Comparison of ENCODE assay signal across 14 cellular contexts in genomic region chr5:10401499-10401898, GRCh38. TPM values are rescaled to one million over a fixed set of nuclear protein-coding genes. Genes with fewer than 3 reads are reported as not detected.
DNase-seq lines count a peak whose midpoint lies in the region; ATAC-seq and TF ChIP-seq lines count a peak whose summit lies in the region.
"Had no signal": no experiment of that assay in that cellular context is flagged by ENCODE, and none has a peak within 500 bp of the region (broad histone marks: within the 10 kb centered on the region; RNA-seq: fewer than 3 reads in every experiment).

No MANE protein-coding gene starts in this region.

- H4K5ac ChIP-seq in mesendoderm (ENCODE audit: low read length): no peak overlapping the region

- H3K56ac ChIP-seq in mesendoderm (ENCODE audit: low read length): no peak overlapping the region

- H3K9ac ChIP-seq in KMS-11 (no peak overlapping the region), mesendoderm (ENCODE audit: low read length) (no peak overlapping the region)

- no peak overlapping the region for H4K8ac ChIP-seq in mesendoderm (ENCODE audit: low read depth, low read length)

- H3K27me3 Mint-ChIP-seq in activated CD4-positive, alpha-beta T cell treated with anti-CD3 and anti-CD28 coated beads for 36 hours: no peaks in the 10 kb centered on the region

- H3K27ac ChIP-seq in KMS-11 (peak overlapping the region; percentile 7; the same call in 1 of the 2 replicates), temporal lobe (ENCODE audit: low read depth, low read length) (peak overlapping the region; percentile 86), mesendoderm (ENCODE audit: low read depth, low read length) (no peak overlapping the region)
- H3K27ac ChIP-seq: skin epidermis had no signal

- H3K4me1 ChIP-seq in KMS-11 (ENCODE audit: low read depth, poor library complexity, severe bottlenecking) (peaks cover 43% of the 10 kb centered on the region), mesendoderm (ENCODE audit: control insufficient read depth, low read depth, low read length) (no peaks in the 10 kb centered on the region)
- H3K4me1 ChIP-seq: esophagus squamous epithelium had no signal

- no peak overlapping the region for H2BK15ac ChIP-seq in mesendoderm (replicated peaks; ENCODE audit: low read depth)

- H3K18ac ChIP-seq in mesendoderm (ENCODE audit: low read length): no peak overlapping the region

- no peaks in the 10 kb centered on the region for H3K79me2 ChIP-seq in KMS-11 (ENCODE audit: insufficient read depth, low read depth)
- H3K79me2 ChIP-seq in mesendoderm (ENCODE audit: control insufficient read depth, insufficient read depth, low read length): no peaks in the 10 kb centered on the region

- no peak overlapping the region for H3K4me3 ChIP-seq in KMS-11 (IDR thresholded peaks at IDR 0.05; ENCODE audit: insufficient read depth, low read depth, low read length)
- H3K4me3 ChIP-seq in mesendoderm (ENCODE audit: low read length): no peak overlapping the region
- H3K4me3 ChIP-seq: esophagus squamous epithelium, skin epidermis had no signal

- H3K79me1 ChIP-seq in mesendoderm (ENCODE audit: low read length): peaks cover 2% of the 10 kb centered on the region

- no CpG with 5 or more reads among the region's 1 CpG for WGBS in mesendoderm (ENCODE audit: extremely low coverage, insufficient coverage, low lambda C conversion rate)

- CTCF ChIA-PET in activated CD4-positive, alpha-beta T cell treated with anti-CD3 and anti-CD28 coated beads for 36 hours (lab: Charles Lee): interaction anchor here (0.8 to 0.9 kb wide), 2 partner anchors 17 to 114 kb away, joined by 3 read pairs; no protein-coding TSS in a partner anchor

- no peak overlapping the region for H3K23ac ChIP-seq in mesendoderm (ENCODE audit: low read length)

- TF ChIP-seq CTCF in KMS-11 (conservative IDR thresholded peaks at IDR 0.05; ENCODE audit: low read depth, low read length): no peak

- no peak overlapping the region for H3K4me3 Mint-ChIP-seq in activated CD4-positive, alpha-beta T cell treated with anti-CD3 and anti-CD28 coated beads for 36 hours
- H3K4me3 Mint-ChIP-seq: natural killer cell had no signal

- no peak overlapping the region for H2BK5ac ChIP-seq in mesendoderm (ENCODE audit: low read length)

- H2AFZ ChIP-seq in KMS-11 (ENCODE audit: low read depth): no peak overlapping the region

- H2AK5ac ChIP-seq in mesendoderm (ENCODE audit: low read length): no peak overlapping the region

- H3K36me3 Mint-ChIP-seq in activated CD4-positive, alpha-beta T cell treated with anti-CD3 and anti-CD28 coated beads for 36 hours (ENCODE audit: low read depth): peaks cover 28% of the 10 kb centered on the region
- H3K36me3 Mint-ChIP-seq: natural killer cell had no signal

- POLR2A ChIA-PET in activated CD4-positive, alpha-beta T cell treated with anti-CD3 and anti-CD28 coated beads for 36 hours (lab: Charles Lee): no interaction called here

- peak overlapping the region; percentile 35 for H3K27ac Mint-ChIP-seq in activated CD4-positive, alpha-beta T cell treated with anti-CD3 and anti-CD28 coated beads for 36 hours
- H3K27ac Mint-ChIP-seq: natural killer cell had no signal

- intact Hi-C loops in activated CD4-positive, alpha-beta T cell treated with anti-CD3 and anti-CD28 coated beads for 36 hours (cut with DNase I, micrococcal nuclease): no loop called here

- H3K4me1 Mint-ChIP-seq in activated CD4-positive, alpha-beta T cell treated with anti-CD3 and anti-CD28 coated beads for 36 hours: peaks cover 4% of the 10 kb centered on the region

- H3K36me3 ChIP-seq in KMS-11 (ENCODE audit: insufficient read depth): peaks cover 2% of the 10 kb centered on the region; the same call in 1 of the 2 replicates
- peaks cover 5% of the 10 kb centered on the region for H3K36me3 ChIP-seq in mesendoderm (ENCODE audit: control insufficient read depth, insufficient read depth, low read length)

- ATAC-seq in activated CD4-positive, alpha-beta T cell treated with anti-CD3 and anti-CD28 coated beads for 36 hours: peak; percentile 42
- ATAC-seq in HG02642 (IDR thresholded peaks at IDR 0.05; ENCODE audit: poor library complexity, unreplicated experiment): peak; percentile 82
- ATAC-seq in GM19324 (IDR thresholded peaks at IDR 0.05; ENCODE audit: low FRiP score, unreplicated experiment): no peak
- ATAC-seq: natural killer cell had no signal

- peak overlapping the region; percentile 33; the same call in 1 of the 2 replicates for H3K4me2 ChIP-seq in KMS-11
- no peak overlapping the region for H3K4me2 ChIP-seq in mesendoderm (ENCODE audit: low read length)

- H3K4ac ChIP-seq in mesendoderm (ENCODE audit: low read depth, low read length): no peak overlapping the region

- no peak for DNase-seq in activated CD4-positive, alpha-beta T cell treated with anti-CD3 and anti-CD28 coated beads for 36 hours
- DNase-seq in activated CD4-positive, alpha-beta T cell treated with anti-CD3 and anti-CD28 coated beads, Interleukin-2, amount 50 U/mL, for 1 hour: no peak
- DNase-seq in HK-2 (ENCODE audit: unreplicated experiment): no peak
- no peak for DNase-seq in mesendoderm
- DNase-seq: esophagus squamous epithelium, natural killer cell, NCI-H1436 treated with DMSO at 0.1 percent for 48 hours, T1000 had no signal

- no peaks in the 10 kb centered on the region for H3K9me3 Mint-ChIP-seq in activated CD4-positive, alpha-beta T cell treated with anti-CD3 and anti-CD28 coated beads for 36 hours (ENCODE audit: low read depth)
- H3K9me3 Mint-ChIP-seq: natural killer cell had no signal

- peaks cover 9% of the 10 kb centered on the region; the same call in 1 of the 2 replicates for H4K20me1 ChIP-seq in KMS-11 (ENCODE audit: insufficient read depth)

- H3K27me3 ChIP-seq in KMS-11 (ENCODE audit: insufficient read depth, low read depth) (no peaks in the 10 kb centered on the region), mesendoderm (ENCODE audit: insufficient read depth, low read length, poor library complexity) (no peaks in the 10 kb centered on the region)
- H3K27me3 ChIP-seq: esophagus squamous epithelium had no signal

- H2BK120ac ChIP-seq in mesendoderm (ENCODE audit: low read depth, low read length): no peak overlapping the region

RNA-seq across cellular contexts. Expression of gene ROPN1L, which starts 40.2 kb away (rescaled TPM):
- under 1 TPM in 1 of 2 experiments, not detected in 1; 0.28 TPM for total RNA-seq in activated CD4-positive, alpha-beta T cell treated with anti-CD3 and anti-CD28 coated beads for 36 hours
- total RNA-seq in temporal lobe: 2.0 TPM
- polyA plus RNA-seq in mesendoderm (2013, experiment 1 of 2): 0.25 TPM
- 0.10 TPM for polyA plus RNA-seq in mesendoderm (2013, experiment 2 of 2)
- total RNA-seq: bronchial epithelial cell had no signal

RNA-seq across cellular contexts. Expression of gene MARCHF6, which starts 48.0 kb away (rescaled TPM):
- total RNA-seq in activated CD4-positive, alpha-beta T cell treated with anti-CD3 and anti-CD28 coated beads for 36 hours: 10 to 100 TPM; 67.3 to 92.2 TPM
- total RNA-seq in temporal lobe: 270 TPM
- polyA plus RNA-seq in mesendoderm (2013, experiment 1 of 2): 33.4 TPM
- 31.1 TPM for polyA plus RNA-seq in mesendoderm (2013, experiment 2 of 2)
